In genomic region chr7:111092406-111093160, GRCh38 we compare ENCODE assay signal across 8 cellular contexts. TPM values are rescaled to one million over a fixed set of nuclear protein-coding genes. Genes with fewer than 3 reads are reported as not detected.
DNase-seq lines count a peak whose midpoint lies in the region; ATAC-seq lines count a peak whose summit lies in the region.

No MANE protein-coding gene starts in this region.

- H3K4me1 Mint-ChIP-seq in activated naive CD8-positive, alpha-beta T cell treated with anti-CD3 and anti-CD28 coated beads, Interleukin-2, amount 10 ng/mL, durations not matched to agents 7 days and 5 days: peaks cover 39% of the 10 kb centered on the region
- peaks cover 21% of the 10 kb centered on the region for H3K4me1 Mint-ChIP-seq in stimulated activated memory B cell treated with anti-CD40 and anti-IgM and Interleukin-4, amounts not matched to agents 10 μg/mL and 1 μg/mL and 100 μg/mL, for 72 hours

- peaks cover 56% of the 10 kb centered on the region for H3K36me3 Mint-ChIP-seq in activated naive CD8-positive, alpha-beta T cell treated with anti-CD3 and anti-CD28 coated beads, Interleukin-2, amount 10 ng/mL, durations not matched to agents 7 days and 5 days
- H3K36me3 Mint-ChIP-seq in stimulated activated memory B cell treated with anti-CD40 and anti-IgM and Interleukin-4, amounts not matched to agents 10 μg/mL and 1 μg/mL and 100 μg/mL, for 72 hours: no peaks in the 10 kb centered on the region

- peak overlapping the region; percentile 99 for H3K4me3 Mint-ChIP-seq in activated naive CD8-positive, alpha-beta T cell treated with anti-CD3 and anti-CD28 coated beads, Interleukin-2, amount 10 ng/mL, durations not matched to agents 7 days and 5 days
- H3K4me3 Mint-ChIP-seq in stimulated activated memory B cell treated with anti-CD40 and anti-IgM and Interleukin-4, amounts not matched to agents 10 μg/mL and 1 μg/mL and 100 μg/mL, for 72 hours: no peak overlapping the region

- no peak for DNase-seq in activated CD4-positive, CD25-positive, alpha-beta regulatory T cell treated with anti-CD3 and anti-CD28 coated beads, Interleukin-2, amount 50 U/mL, for 72 hours
- DNase-seq in activated naive CD8-positive, alpha-beta T cell treated with anti-CD3 and anti-CD28 coated beads, Interleukin-2, amount 10 ng/mL, durations not matched to agents 7 days and 5 days: no peak
- DNase-seq in NCI-H2029 (lab: John Stamatoyannopoulos, UW) (no peak), iPS-NIHi7 (ENCODE audit: extremely low spot score) (no peak)
- DNase-seq in activated CD4-positive, alpha-beta T cell treated with anti-CD3 and anti-CD28 coated beads for 48 hours: no peak

- H3K27ac Mint-ChIP-seq in activated naive CD8-positive, alpha-beta T cell treated with anti-CD3 and anti-CD28 coated beads, Interleukin-2, amount 10 ng/mL, durations not matched to agents 7 days and 5 days: peak overlapping the region; percentile 97
- H3K27ac Mint-ChIP-seq in stimulated activated memory B cell treated with anti-CD40 and anti-IgM and Interleukin-4, amounts not matched to agents 10 μg/mL and 1 μg/mL and 100 μg/mL, for 72 hours: peak overlapping the region; percentile 22

- POLR2A ChIA-PET in activated naive CD8-positive, alpha-beta T cell treated with anti-CD3 and anti-CD28 coated beads, Interleukin-2, amount 10 ng/mL, durations not matched to agents 7 days and 5 days (lab: Charles Lee): interaction anchor here (0.8 to 10.0 kb wide), 6 partner anchors 10 to 115 kb away, joined by 3 to 150 read pairs (median 9); no protein-coding TSS in a partner anchor

- ATAC-seq in activated CD4-positive, CD25-positive, alpha-beta regulatory T cell treated with anti-CD3 and anti-CD28 coated beads, Interleukin-2, amount 50 U/mL, for 24 hours: peak; percentile 49 to 63
- peak; percentile 48 for ATAC-seq in HG03108 (IDR thresholded peaks at IDR 0.05; ENCODE audit: unreplicated experiment)
- ATAC-seq in activated naive CD8-positive, alpha-beta T cell treated with anti-CD3 and anti-CD28 coated beads, Interleukin-2, amount 10 ng/mL, durations not matched to agents 7 days and 5 days (ENCODE audit: low read depth): no peak
- ATAC-seq in stimulated activated memory B cell treated with anti-CD40 and anti-IgM and Interleukin-4, amounts not matched to agents 10 μg/mL and 1 μg/mL and 100 μg/mL, for 72 hours: no peak

- no peaks in the 10 kb centered on the region for H3K9me3 Mint-ChIP-seq in activated naive CD8-positive, alpha-beta T cell treated with anti-CD3 and anti-CD28 coated beads, Interleukin-2, amount 10 ng/mL, durations not matched to agents 7 days and 5 days
- H3K9me3 Mint-ChIP-seq in stimulated activated memory B cell treated with anti-CD40 and anti-IgM and Interleukin-4, amounts not matched to agents 10 μg/mL and 1 μg/mL and 100 μg/mL, for 72 hours: no peaks in the 10 kb centered on the region

- H3K27me3 Mint-ChIP-seq in activated naive CD8-positive, alpha-beta T cell treated with anti-CD3 and anti-CD28 coated beads, Interleukin-2, amount 10 ng/mL, durations not matched to agents 7 days and 5 days: no peaks in the 10 kb centered on the region
- H3K27me3 Mint-ChIP-seq in stimulated activated memory B cell treated with anti-CD40 and anti-IgM and Interleukin-4, amounts not matched to agents 10 μg/mL and 1 μg/mL and 100 μg/mL, for 72 hours: no peaks in the 10 kb centered on the region

RNA-seq across cellular contexts. Expression of gene LRRN3, which starts 1.7 kb away (rescaled TPM):
- total RNA-seq in activated naive CD8-positive, alpha-beta T cell treated with anti-CD3 and anti-CD28 coated beads, Interleukin-2, amount 10 ng/mL, durations not matched to agents 7 days and 5 days: 100 to 1,000 TPM; 187 to 193 TPM

Comparison
In these comparisons a context has a peak if more than half of its experiments do, and no peak if none do; other contexts are left out.
1. ATAC-seq: peak in activated CD4-positive, CD25-positive, alpha-beta regulatory T cell treated with anti-CD3 and anti-CD28 coated beads, Interleukin-2, amount 50 U/mL, for 24 hours (2 of 2) and HG03108 (single experiment); none in activated naive CD8-positive, alpha-beta T cell treated with anti-CD3 and anti-CD28 coated beads, Interleukin-2, amount 10 ng/mL, durations not matched to agents 7 days and 5 days (single experiment) and stimulated activated memory B cell treated with anti-CD40 and anti-IgM and Interleukin-4, amounts not matched to agents 10 μg/mL and 1 μg/mL and 100 μg/mL, for 72 hours (single experiment).